ENCODE assay signal across 2 cellular contexts in genomic region chr4:813900-814299, GRCh38.
TF ChIP-seq lines count a peak whose summit lies in the region.

No MANE protein-coding gene starts in this region.

TF ChIP-seq in GM12878, 131 proteins besides CTCF, POLR2A, EP300 and RAD21:
- TF ChIP-seq SMC3 (IDR thresholded peaks at IDR 0.05; ENCODE audit: borderline replicate concordance, low read length), result peak; percentile 25; the same call in 1 of the 2 replicates
- TF ChIP-seq SPI1 (IDR thresholded peaks at IDR 0.05; ENCODE audit: borderline replicate concordance, insufficient read depth, low read depth, low read length), result peak; percentile 17; the same call in 1 of the 2 replicates
- TF ChIP-seq USF1 (IDR thresholded peaks at IDR 0.05; ENCODE audit: borderline replicate concordance, extremely low read length, insufficient read depth, low read depth, low read length), result no peak
- no peak for TF ChIP-seq ZBTB33 (IDR thresholded peaks at IDR 0.05)

TF ChIP-seq in HepG2, 621 proteins besides CTCF, POLR2A, EP300 and RAD21:
- TF ChIP-seq STAG1 (CRISPR knock-in tag; IDR thresholded peaks at IDR 0.05) (peak; percentile 85), HDAC6 (IDR thresholded peaks at IDR 0.05; ENCODE audit: low read depth, low read length) (no peak), TOE1 (CRISPR knock-in tag; IDR thresholded peaks at IDR 0.05) (no peak), ELF3 (CRISPR knock-in tag; IDR thresholded peaks at IDR 0.05) (peak; percentile 30; the same call in 1 of the 2 replicates), ZNF687 (CRISPR knock-in tag; IDR thresholded peaks at IDR 0.05) (peak; percentile 20; the same call in 1 of the 2 replicates), ZNF768 (CRISPR knock-in tag; IDR thresholded peaks at IDR 0.05) (no peak), JUND (CRISPR knock-in tag; IDR thresholded peaks at IDR 0.05) (no peak), TFE3 (CRISPR knock-in tag; IDR thresholded peaks at IDR 0.05) (0 out of 2 replicates have a peak, but pooled peaks have one; percentile 29), RXRA (CRISPR knock-in tag; IDR thresholded peaks at IDR 0.05) (0 out of 2 replicates have a peak, but pooled peaks have one; percentile 11), SAP130 (CRISPR knock-in tag; IDR thresholded peaks at IDR 0.05; ENCODE audit: low read depth) (peak; percentile 27; the same call in 1 of the 2 replicates), ZNF335 (CRISPR knock-in tag; IDR thresholded peaks at IDR 0.05) (0 out of 2 replicates have a peak, but pooled peaks have one; percentile 40), SALL2 (CRISPR knock-in tag; IDR thresholded peaks at IDR 0.05) (no peak), MTERF4 (CRISPR knock-in tag; IDR thresholded peaks at IDR 0.05) (0 out of 2 replicates have a peak, but pooled peaks have one; percentile 51), GATAD2A (CRISPR knock-in tag; IDR thresholded peaks at IDR 0.05) (0 out of 2 replicates have a peak, but pooled peaks have one; percentile 21), SMC3 (IDR thresholded peaks at IDR 0.05; ENCODE audit: low read length) (peak; percentile 67), THAP11 (CRISPR knock-in tag; IDR thresholded peaks at IDR 0.05) (0 out of 2 replicates have a peak, but pooled peaks have one; percentile 10), NR1H2 (CRISPR knock-in tag; IDR thresholded peaks at IDR 0.05; ENCODE audit: borderline replicate concordance, low read depth) (no peak), SALL1 (CRISPR knock-in tag; IDR thresholded peaks at IDR 0.05) (peak; percentile 41; the same call in 1 of the 2 replicates), HOXA3 (CRISPR knock-in tag; IDR thresholded peaks at IDR 0.05) (0 out of 2 replicates have a peak, but pooled peaks have one; percentile 15)
